In genomic region chr12:103178681-103179080, GRCh38 we compare ENCODE assay signal across 22 cellular contexts.
"Had no signal": no experiment of that assay in that cellular context is flagged by ENCODE, and none has a peak within 500 bp of the region (broad histone marks: within the 10 kb centered on the region; RNA-seq: fewer than 3 reads in every experiment).

No MANE protein-coding gene starts in this region.

- H3K27me3 ChIP-seq: Peyer's patch had no signal

- DNase-seq: KBM-7, NCI-H1092, NCI-H1105 treated with DMSO at 0.1 percent for 48 hours, NCI-H1417 treated with DMSO at 0.1 percent for 48 hours, NCI-H146, NCI-H187, NCI-H2029, NCI-H2081 treated with DMSO at 0.1 percent for 48 hours, NCI-H2171, NCI-H345, NCI-H446 treated with DMSO at 0.1 percent for 48 hours, NCI-H510A treated with DMSO at 0.1 percent for 48 hours, NCI-H526, NCI-H82, PC-3, Peyer's patch, SHP77 treated with DMSO at 0.1 percent for 48 hours, SJCRH30, T-cell had no signal

- H3K36me3 ChIP-seq: Peyer's patch, SJCRH30 had no signal

- H3K4me3 ChIP-seq: Peyer's patch, SJCRH30 had no signal

- H3K9me3 ChIP-seq: Peyer's patch, SJCRH30 had no signal

- FAIRE-seq: HTR-8/SVneo had no signal

- ATAC-seq: PC-3, Right ventricle myocardium inferior, T-cell had no signal

- H3K4me1 ChIP-seq: Peyer's patch, SJCRH30 had no signal

- H3K27ac ChIP-seq: HL-60, Peyer's patch, SJCRH30 had no signal
